Comparison of ENCODE assay signal across 1 cellular context in genomic region chr2:231601356-231602229, GRCh38.
A peak's percentile ranks its signal among the peaks of the same experiment; 100 is the strongest.
TF ChIP-seq lines count a peak whose summit lies in the region.

No MANE protein-coding gene starts in this region.

TF ChIP-seq in HepG2, 621 proteins besides CTCF, POLR2A, EP300 and RAD21 (continued from another document and continues in another):
- no peak for TF ChIP-seq ZNF318 (CRISPR knock-in tag; IDR thresholded peaks at IDR 0.05)
- TF ChIP-seq ZBTB40 (IDR thresholded peaks at IDR 0.05), result no peak
- TF ChIP-seq ZBTB40 (CRISPR knock-in tag; IDR thresholded peaks at IDR 0.05), result no peak
- TF ChIP-seq ETV5 (CRISPR knock-in tag; IDR thresholded peaks at IDR 0.05; ENCODE audit: borderline replicate concordance), result no peak
- TF ChIP-seq BORCS8-MEF2B (CRISPR knock-in tag; IDR thresholded peaks at IDR 0.05), result no peak
- TF ChIP-seq ARID5B (CRISPR knock-in tag; IDR thresholded peaks at IDR 0.05), result 0 out of 2 replicates have a peak, but pooled peaks have one; percentile 27
- no peak for TF ChIP-seq NCOR1 (IDR thresholded peaks at IDR 0.05; ENCODE audit: borderline replicate concordance, low read length)
- 0 out of 2 replicates have a peak, but pooled peaks have one; percentile 43 for TF ChIP-seq ZNF644 (CRISPR knock-in tag; IDR thresholded peaks at IDR 0.05; ENCODE audit: low read depth)
- no peak for TF ChIP-seq AKAP8 (CRISPR knock-in tag; IDR thresholded peaks at IDR 0.05)
- TF ChIP-seq RERE (CRISPR knock-in tag; IDR thresholded peaks at IDR 0.05; ENCODE audit: low read depth), result no peak
- TF ChIP-seq XRCC5 (optimal IDR thresholded peaks at IDR 0.05; ENCODE audit: low read length), result peak; percentile 87
- no peak for TF ChIP-seq NFE2L2 (IDR thresholded peaks at IDR 0.05; ENCODE audit: low read length)
- TF ChIP-seq ZNF580 (CRISPR knock-in tag; IDR thresholded peaks at IDR 0.05; ENCODE audit: borderline replicate concordance, low read depth), result no peak
- no peak for TF ChIP-seq TFE3 (CRISPR knock-in tag; IDR thresholded peaks at IDR 0.05)
- no peak for TF ChIP-seq ZNF160 (CRISPR knock-in tag; IDR thresholded peaks at IDR 0.05)
- TF ChIP-seq ZNF839 (CRISPR knock-in tag; IDR thresholded peaks at IDR 0.05; ENCODE audit: borderline replicate concordance), result no peak
- TF ChIP-seq E2F5 (CRISPR knock-in tag; conservative IDR thresholded peaks at IDR 0.05), result no peak
- TF ChIP-seq SRY (CRISPR knock-in tag; IDR thresholded peaks at IDR 0.05), result no peak
